In genomic region chr7:36131499-36131898, GRCh38 we compare ENCODE assay signal across 3 cellular contexts.
TF ChIP-seq lines count a peak whose summit lies in the region.

No MANE protein-coding gene starts in this region.

TF ChIP-seq in SK-N-SH, 30 proteins besides CTCF, POLR2A, EP300 and RAD21:
- TF ChIP-seq SIN3A (IDR thresholded peaks at IDR 0.05; ENCODE audit: borderline replicate concordance, low read depth, low read length) (no peak), ZBTB33 (IDR thresholded peaks at IDR 0.05; ENCODE audit: borderline replicate concordance, low read depth) (no peak), NRF1 (IDR thresholded peaks at IDR 0.05; ENCODE audit: low read depth, low read length) (no peak), FOSL2 (IDR thresholded peaks at IDR 0.05; ENCODE audit: borderline replicate concordance, low read depth) (no peak), MAX (IDR thresholded peaks at IDR 0.05; ENCODE audit: low read depth) (no peak), SMC3 (IDR thresholded peaks at IDR 0.05; ENCODE audit: low read depth, low read length) (no peak), FOXM1 (IDR thresholded peaks at IDR 0.05; ENCODE audit: low read depth) (no peak), JUND (IDR thresholded peaks at IDR 0.05) (no peak), ELF1 (IDR thresholded peaks at IDR 0.05) (no peak), RXRA (IDR thresholded peaks at IDR 0.05; ENCODE audit: borderline replicate concordance, low read depth) (no peak), EZH2phosphoT487 (IDR thresholded peaks at IDR 0.05; ENCODE audit: borderline replicate concordance, low read depth) (no peak), GATA2 (CRISPR knock-in tag; IDR thresholded peaks at IDR 0.05) (no peak), MXI1 (IDR thresholded peaks at IDR 0.05; ENCODE audit: low read depth, low read length) (no peak), NFIC (IDR thresholded peaks at IDR 0.05; ENCODE audit: borderline replicate concordance) (no peak), IRF3 (IDR thresholded peaks at IDR 0.05; ENCODE audit: low read depth, low read length) (no peak)

TF ChIP-seq in SK-N-SH treated with all-trans-retinoic acid at 6 μM for 48 hours, 23 proteins besides CTCF, POLR2A, EP300 and RAD21:
- TF ChIP-seq PPARA (CRISPR knock-in tag; IDR thresholded peaks at IDR 0.05; ENCODE audit: borderline replicate concordance) = no peak
- TF ChIP-seq CSDC2 (CRISPR knock-in tag; IDR thresholded peaks at IDR 0.05) = no peak
- no peak for TF ChIP-seq ARNTL (CRISPR knock-in tag; IDR thresholded peaks at IDR 0.05; ENCODE audit: borderline replicate concordance, low read depth)
- no peak for TF ChIP-seq TSHZ2 (CRISPR knock-in tag; IDR thresholded peaks at IDR 0.05)
- TF ChIP-seq ZNF565 (CRISPR knock-in tag; conservative IDR thresholded peaks at IDR 0.05; ENCODE audit: low read depth) = no peak
- no peak for TF ChIP-seq TCF4 (CRISPR knock-in tag; IDR thresholded peaks at IDR 0.05; ENCODE audit: borderline replicate concordance)
- TF ChIP-seq RARB (CRISPR knock-in tag; IDR thresholded peaks at IDR 0.05) = no peak
- no peak for TF ChIP-seq ESRRG (CRISPR knock-in tag; IDR thresholded peaks at IDR 0.05)
- TF ChIP-seq CREB5 (CRISPR knock-in tag; IDR thresholded peaks at IDR 0.05; ENCODE audit: low read depth) = no peak
- TF ChIP-seq POU6F1 (CRISPR knock-in tag; IDR thresholded peaks at IDR 0.05; ENCODE audit: borderline replicate concordance, low read depth) = no peak
- no peak for TF ChIP-seq ISL1 (CRISPR knock-in tag; IDR thresholded peaks at IDR 0.05)
- TF ChIP-seq ZFP30 (CRISPR knock-in tag; IDR thresholded peaks at IDR 0.05) = no peak
- no peak for TF ChIP-seq ZNF70 (CRISPR knock-in tag; IDR thresholded peaks at IDR 0.05)
- TF ChIP-seq ZFP3 (CRISPR knock-in tag; IDR thresholded peaks at IDR 0.05) = no peak
- TF ChIP-seq TOX (CRISPR knock-in tag; IDR thresholded peaks at IDR 0.05; ENCODE audit: borderline replicate concordance) = no peak
- TF ChIP-seq GLIS3 (CRISPR knock-in tag; IDR thresholded peaks at IDR 0.05) = no peak

TF ChIP-seq in IMR-90, 13 proteins besides CTCF, POLR2A, EP300 and RAD21:
- no peak for TF ChIP-seq FOS (IDR thresholded peaks at IDR 0.05; ENCODE audit: low read depth, low read length)
- TF ChIP-seq ELK1 (IDR thresholded peaks at IDR 0.05; ENCODE audit: borderline replicate concordance, low read depth, low read length) = no peak
- TF ChIP-seq RFX5 (IDR thresholded peaks at IDR 0.05; ENCODE audit: low read depth, low read length) = no peak
- TF ChIP-seq CHD1 (IDR thresholded peaks at IDR 0.05; ENCODE audit: low read depth, low read length) = no peak
- TF ChIP-seq SMC3 (IDR thresholded peaks at IDR 0.05; ENCODE audit: low read depth, low read length) = no peak
- TF ChIP-seq RCOR1 (IDR thresholded peaks at IDR 0.05; ENCODE audit: insufficient replicate concordance, low read length) = no peak
- no peak for TF ChIP-seq CEBPB (IDR thresholded peaks at IDR 0.05; ENCODE audit: low read depth, low read length)
- TF ChIP-seq BHLHE40 (IDR thresholded peaks at IDR 0.05; ENCODE audit: low read depth, low read length) = no peak
- TF ChIP-seq USF2 (IDR thresholded peaks at IDR 0.05; ENCODE audit: low read depth, low read length) = no peak
- TF ChIP-seq MXI1 (IDR thresholded peaks at IDR 0.05; ENCODE audit: borderline replicate concordance, low read depth, low read length) = no peak
- TF ChIP-seq NFE2L2 (IDR thresholded peaks at IDR 0.05; ENCODE audit: low read depth, low read length) = no peak
- no peak for TF ChIP-seq MAFK (IDR thresholded peaks at IDR 0.05; ENCODE audit: low read depth, low read length)
- no peak for TF ChIP-seq MAZ (IDR thresholded peaks at IDR 0.05; ENCODE audit: borderline replicate concordance, low read depth, low read length)
